10 cellular contexts compared by ENCODE assay signal in genomic region chr10:110842305-110842952, GRCh38. TPM values are rescaled to one million over a fixed set of nuclear protein-coding genes. Genes with fewer than 3 reads are reported as not detected.
DNase-seq lines count a peak whose midpoint lies in the region; ATAC-seq lines count a peak whose summit lies in the region.
"Had no signal": no experiment of that assay in that cellular context is flagged by ENCODE, and none has a peak within 500 bp of the region (broad histone marks: within the 10 kb centered on the region; RNA-seq: fewer than 3 reads in every experiment).

No MANE protein-coding gene starts in this region.

- peak overlapping the region; percentile 42 for H3K4me3 Mint-ChIP-seq in activated T-helper 1 cell treated with anti-CD3 and anti-CD28 coated beads, Interleukin-12 subunit alpha, Interleukin-12 subunit beta, Interleukin-2, Interleukin-4 antibody, amounts not matched to agents 30 ng/mL and 10 ng/mL and 1 ng/mL, durations not matched to agents 14 hours and 24 hours and 36 hours
- H3K4me3 Mint-ChIP-seq in naive thymus-derived CD8-positive, alpha-beta T cell = peak overlapping the region in 5 of 10 donors; percentile 40 to 77 (median 56)

- DNase-seq in DMS 273 treated with DMSO at 0.1 percent for 48 hours (lab: John Stamatoyannopoulos, UW) (peak; percentile 28), ecto neural progenitor cell (ENCODE audit: low spot score) (no peak)
- DNase-seq in activated T-helper 1 cell treated with anti-CD3 and anti-CD28 coated beads, Interleukin-12 subunit alpha, Interleukin-12 subunit beta, Interleukin-2, Interleukin-4 antibody, amounts not matched to agents 30 ng/mL and 10 ng/mL and 1 ng/mL, durations not matched to agents 14 hours and 24 hours and 36 hours (ENCODE audit: low spot score) = no peak
- no peak for DNase-seq in naive thymus-derived CD8-positive, alpha-beta T cell
- DNase-seq: NCI-H226, SW 1271 had no signal

- H3K9me3 Mint-ChIP-seq in activated T-helper 1 cell treated with anti-CD3 and anti-CD28 coated beads, Interleukin-12 subunit alpha, Interleukin-12 subunit beta, Interleukin-2, Interleukin-4 antibody, amounts not matched to agents 30 ng/mL and 10 ng/mL and 1 ng/mL, durations not matched to agents 14 hours and 24 hours and 36 hours = no peaks in the 10 kb centered on the region
- no peaks in the 10 kb centered on the region for H3K9me3 Mint-ChIP-seq in naive thymus-derived CD8-positive, alpha-beta T cell

- no peaks in the 10 kb centered on the region for H3K27me3 Mint-ChIP-seq in activated T-helper 1 cell treated with anti-CD3 and anti-CD28 coated beads, Interleukin-12 subunit alpha, Interleukin-12 subunit beta, Interleukin-2, Interleukin-4 antibody, amounts not matched to agents 30 ng/mL and 10 ng/mL and 1 ng/mL, durations not matched to agents 14 hours and 24 hours and 36 hours (ENCODE audit: insufficient read depth)
- no peaks in the 10 kb centered on the region for H3K27me3 Mint-ChIP-seq in naive thymus-derived CD8-positive, alpha-beta T cell

- H3K27ac Mint-ChIP-seq in activated T-helper 1 cell treated with anti-CD3 and anti-CD28 coated beads, Interleukin-12 subunit alpha, Interleukin-12 subunit beta, Interleukin-2, Interleukin-4 antibody, amounts not matched to agents 30 ng/mL and 10 ng/mL and 1 ng/mL, durations not matched to agents 14 hours and 24 hours and 36 hours = peak overlapping the region; percentile 86
- H3K27ac Mint-ChIP-seq in naive thymus-derived CD8-positive, alpha-beta T cell = peak overlapping the region; percentile 70 to 94 (median 84)

- H3K36me3 Mint-ChIP-seq in activated T-helper 1 cell treated with anti-CD3 and anti-CD28 coated beads, Interleukin-12 subunit alpha, Interleukin-12 subunit beta, Interleukin-2, Interleukin-4 antibody, amounts not matched to agents 30 ng/mL and 10 ng/mL and 1 ng/mL, durations not matched to agents 14 hours and 24 hours and 36 hours (ENCODE audit: low read depth) = peaks cover 5% of the 10 kb centered on the region
- H3K36me3 Mint-ChIP-seq in naive thymus-derived CD8-positive, alpha-beta T cell = no peaks in the 10 kb centered on the region

- POLR2A ChIA-PET in naive thymus-derived CD8-positive, alpha-beta T cell (lab: Charles Lee) = interaction anchor here (0.7 to 6.4 kb wide), 7 partner anchors 9 to 38 kb away, joined by 3 to 78 read pairs (median 8); no protein-coding TSS in a partner anchor

- peaks cover 71% of the 10 kb centered on the region for H3K4me1 Mint-ChIP-seq in activated T-helper 1 cell treated with anti-CD3 and anti-CD28 coated beads, Interleukin-12 subunit alpha, Interleukin-12 subunit beta, Interleukin-2, Interleukin-4 antibody, amounts not matched to agents 30 ng/mL and 10 ng/mL and 1 ng/mL, durations not matched to agents 14 hours and 24 hours and 36 hours (ENCODE audit: low read depth)
- H3K4me1 Mint-ChIP-seq in naive thymus-derived CD8-positive, alpha-beta T cell = peaks cover 29 to 76% (median 65%) of the 10 kb centered on the region in 4 donors

- intact Hi-C loops in activated T-helper 1 cell treated with anti-CD3 and anti-CD28 coated beads, Interleukin-12 subunit alpha, Interleukin-12 subunit beta, Interleukin-2, Interleukin-4 antibody, amounts not matched to agents 30 ng/mL and 10 ng/mL and 1 ng/mL, durations not matched to agents 14 hours and 24 hours and 36 hours (cut with micrococcal nuclease) = no loop called here

- peak; percentile 0 for ATAC-seq in GM21619 (IDR thresholded peaks at IDR 0.05; ENCODE audit: unreplicated experiment)
- no peak for ATAC-seq in naive thymus-derived CD8-positive, alpha-beta T cell
- ATAC-seq in GM19397 (IDR thresholded peaks at IDR 0.05; ENCODE audit: unreplicated experiment) = no peak
- no peak for ATAC-seq in GM21529 (IDR thresholded peaks at IDR 0.05; ENCODE audit: unreplicated experiment)
- ATAC-seq in GM18867 (IDR thresholded peaks at IDR 0.05; ENCODE audit: unreplicated experiment) = no peak

RNA-seq across cellular contexts. Expression of gene PDCD4, which starts 29.3 kb away (rescaled TPM):
- total RNA-seq in activated T-helper 1 cell treated with anti-CD3 and anti-CD28 coated beads, Interleukin-12 subunit alpha, Interleukin-12 subunit beta, Interleukin-2, Interleukin-4 antibody, amounts not matched to agents 30 ng/mL and 10 ng/mL and 1 ng/mL, durations not matched to agents 14 hours and 24 hours and 36 hours = 46.1 and 51.8 TPM in 2 replicates
- 100 to 1,000 TPM; 361 to 367 TPM for total RNA-seq in naive thymus-derived CD8-positive, alpha-beta T cell
- 100 to 1,000 TPM; 318 to 385 (median 341) TPM for polyA plus RNA-seq in naive thymus-derived CD8-positive, alpha-beta T cell
